In genomic region chr9:127556871-127557270, GRCh38 we compare ENCODE assay signal across 2 cellular contexts.
TF ChIP-seq lines count a peak whose summit lies in the region.

No MANE protein-coding gene starts in this region.

TF ChIP-seq in SK-N-SH, 30 proteins besides CTCF, POLR2A, EP300 and RAD21 (continued from another document):
- TF ChIP-seq, protein P1, sequence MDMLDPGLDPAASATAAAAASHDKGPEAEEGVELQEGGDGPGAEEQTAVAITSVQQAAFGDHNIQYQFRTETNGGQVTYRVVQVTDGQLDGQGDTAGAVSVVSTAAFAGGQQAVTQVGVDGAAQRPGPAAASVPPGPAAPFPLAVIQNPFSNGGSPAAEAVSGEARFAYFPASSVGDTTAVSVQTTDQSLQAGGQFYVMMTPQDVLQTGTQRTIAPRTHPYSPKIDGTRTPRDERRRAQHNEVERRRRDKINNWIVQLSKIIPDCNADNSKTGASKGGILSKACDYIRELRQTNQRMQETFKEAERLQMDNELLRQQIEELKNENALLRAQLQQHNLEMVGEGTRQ (IDR thresholded peaks at IDR 0.05; ENCODE audit: borderline replicate concordance, low read depth, low read length), result no peak

TF ChIP-seq in SK-N-SH treated with all-trans-retinoic acid at 6 μM for 48 hours, 23 proteins besides CTCF, POLR2A, EP300 and RAD21 (continued from another document):
- TF ChIP-seq CREB5 (CRISPR knock-in tag; IDR thresholded peaks at IDR 0.05; ENCODE audit: low read depth) (no peak), ZNF565 (CRISPR knock-in tag; conservative IDR thresholded peaks at IDR 0.05; ENCODE audit: low read depth) (no peak), GLIS3 (CRISPR knock-in tag; IDR thresholded peaks at IDR 0.05) (no peak), ESRRG (CRISPR knock-in tag; IDR thresholded peaks at IDR 0.05) (no peak), TCF4 (CRISPR knock-in tag; IDR thresholded peaks at IDR 0.05; ENCODE audit: borderline replicate concordance) (no peak), ARNTL (CRISPR knock-in tag; IDR thresholded peaks at IDR 0.05; ENCODE audit: borderline replicate concordance, low read depth) (no peak), TOX (CRISPR knock-in tag; IDR thresholded peaks at IDR 0.05; ENCODE audit: borderline replicate concordance) (no peak), ZFP30 (CRISPR knock-in tag; IDR thresholded peaks at IDR 0.05) (no peak), ZNF70 (CRISPR knock-in tag; IDR thresholded peaks at IDR 0.05) (no peak), SNAI2 (CRISPR knock-in tag; IDR thresholded peaks at IDR 0.05) (no peak)
- TF ChIP-seq, protein P2, sequence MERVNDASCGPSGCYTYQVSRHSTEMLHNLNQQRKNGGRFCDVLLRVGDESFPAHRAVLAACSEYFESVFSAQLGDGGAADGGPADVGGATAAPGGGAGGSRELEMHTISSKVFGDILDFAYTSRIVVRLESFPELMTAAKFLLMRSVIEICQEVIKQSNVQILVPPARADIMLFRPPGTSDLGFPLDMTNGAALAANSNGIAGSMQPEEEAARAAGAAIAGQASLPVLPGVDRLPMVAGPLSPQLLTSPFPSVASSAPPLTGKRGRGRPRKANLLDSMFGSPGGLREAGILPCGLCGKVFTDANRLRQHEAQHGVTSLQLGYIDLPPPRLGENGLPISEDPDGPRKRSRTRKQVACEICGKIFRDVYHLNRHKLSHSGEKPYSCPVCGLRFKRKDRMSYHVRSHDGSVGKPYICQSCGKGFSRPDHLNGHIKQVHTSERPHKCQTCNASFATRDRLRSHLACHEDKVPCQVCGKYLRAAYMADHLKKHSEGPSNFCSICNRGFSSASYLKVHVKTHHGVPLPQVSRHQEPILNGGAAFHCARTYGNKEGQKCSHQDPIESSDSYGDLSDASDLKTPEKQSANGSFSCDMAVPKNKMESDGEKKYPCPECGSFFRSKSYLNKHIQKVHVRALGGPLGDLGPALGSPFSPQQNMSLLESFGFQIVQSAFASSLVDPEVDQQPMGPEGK (CRISPR knock-in tag; IDR thresholded peaks at IDR 0.05; ENCODE audit: borderline replicate concordance), result no peak
